ENCODE assay signal across 37 cellular contexts in the genomic region with DNA sequence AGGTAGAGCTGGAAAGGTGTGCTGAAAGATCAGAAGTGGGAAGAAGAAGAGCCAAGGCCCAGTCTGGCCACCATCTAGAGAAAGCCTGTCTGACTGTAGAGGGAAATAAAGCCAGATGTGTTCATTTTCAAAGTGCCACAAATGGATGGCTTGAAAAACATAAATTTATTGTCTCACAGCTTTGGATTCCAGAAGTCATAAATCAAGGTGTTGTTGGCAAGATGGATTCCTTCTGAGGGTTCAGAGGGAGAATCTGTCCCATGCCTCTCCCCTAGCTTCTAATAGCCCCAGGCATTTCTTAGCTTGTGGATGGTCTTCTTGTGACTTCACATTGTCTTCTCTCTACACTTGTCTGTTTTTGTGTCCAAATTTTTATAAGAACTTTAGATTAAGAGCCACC. TPM values are rescaled to one million over a fixed set of nuclear protein-coding genes. Genes with fewer than 3 reads are reported as not detected.
"Had no signal": no experiment of that assay in that cellular context is flagged by ENCODE, and none has a peak within 500 bp of the region (broad histone marks: within the 10 kb centered on the region; RNA-seq: fewer than 3 reads in every experiment).

No MANE protein-coding gene starts in this region.

- H3K36me3 ChIP-seq: adrenal gland, brain microvascular endothelial cell, breast epithelium had no signal

- H3K4me1 ChIP-seq: adrenal gland, breast epithelium had no signal

- H3K9me3 Mint-ChIP-seq: activated B cell treated with CpG ODN at 0.5 μM for 24 hours; activated CD4-positive, alpha-beta memory T cell treated with anti-CD3 and anti-CD28 coated beads for 36 hours; activated CD4-positive, alpha-beta T cell treated with anti-CD3 and anti-CD28 coated beads, Interleukin-2, amount 10 ng/mL, durations not matched to agents 24 days and 14 days; activated CD8-positive, alpha-beta T cell treated with anti-CD3 and anti-CD28 coated beads for 36 hours; activated naive CD4-positive, alpha-beta T cell treated with anti-CD3 and anti-CD28 coated beads for 36 hours; activated naive CD4-positive, alpha-beta T cell treated with anti-CD3 and anti-CD28 coated beads, Interleukin-2, amount 50 U/mL, for 72 hours; activated naive CD8-positive, alpha-beta T cell treated with anti-CD3 and anti-CD28 coated beads for 36 hours; activated T-helper 2 cell treated with anti-CD3 and anti-CD28 coated beads, Interferon-gamma antibody, Interleukin-2, Interleukin-4, amounts not matched to agents 10 μg/mL and 5 μg/mL and 100 μg/mL, durations not matched to agents 14 hours and 24 hours and 36 hours; T-helper 1 cell treated with Interleukin-12 subunit alpha and Interleukin-12 subunit beta and Interleukin-4 antibody, amounts not matched to agents 30 μg/mL and 1 μg/mL, for 36 hours; T-helper 2 cell treated with Interferon-gamma antibody and Interleukin-4, amounts not matched to agents 5 μg/mL and 100 μg/mL, for 36 hours had no signal

- FAIRE-seq: astrocyte, TTC549 had no signal

- H3K4me1 Mint-ChIP-seq: activated naive CD8-positive, alpha-beta T cell treated with anti-CD3 and anti-CD28 coated beads for 36 hours had no signal

- H3K4me3 Mint-ChIP-seq: activated B cell treated with CpG ODN at 0.5 μM for 24 hours; activated CD4-positive, alpha-beta memory T cell treated with anti-CD3 and anti-CD28 coated beads for 36 hours; activated CD4-positive, alpha-beta T cell treated with anti-CD3 and anti-CD28 coated beads, Interleukin-2, amount 10 ng/mL, durations not matched to agents 24 days and 14 days; activated CD8-positive, alpha-beta T cell treated with anti-CD3 and anti-CD28 coated beads for 36 hours; activated naive CD4-positive, alpha-beta T cell treated with anti-CD3 and anti-CD28 coated beads for 36 hours; activated naive CD8-positive, alpha-beta T cell treated with anti-CD3 and anti-CD28 coated beads for 36 hours; T-helper 1 cell treated with Interleukin-12 subunit alpha and Interleukin-12 subunit beta and Interleukin-4 antibody, amounts not matched to agents 30 μg/mL and 1 μg/mL, for 36 hours; T-helper 2 cell treated with Interferon-gamma antibody and Interleukin-4, amounts not matched to agents 5 μg/mL and 100 μg/mL, for 36 hours had no signal

- H3K4me3 ChIP-seq: adrenal gland, body of pancreas, breast epithelium had no signal

- H3K36me3 Mint-ChIP-seq: activated CD4-positive, alpha-beta memory T cell treated with anti-CD3 and anti-CD28 coated beads for 36 hours; activated naive CD8-positive, alpha-beta T cell treated with anti-CD3 and anti-CD28 coated beads for 36 hours had no signal

- H3K9me3 ChIP-seq: adrenal gland, body of pancreas, breast epithelium had no signal

- ATAC-seq: activated CD8-positive, alpha-beta T cell treated with anti-CD3 and anti-CD28 coated beads for 36 hours; activated naive CD4-positive, alpha-beta T cell treated with anti-CD3 and anti-CD28 coated beads, Interleukin-2, amount 50 U/mL, for 72 hours; body of pancreas had no signal

- DNase-seq: activated B cell treated with CpG ODN at 0.5 μM for 24 hours; activated CD4-positive, alpha-beta memory T cell treated with anti-CD3 and anti-CD28 coated beads for 36 hours; activated CD4-positive, alpha-beta T cell treated with anti-CD3 and anti-CD28 coated beads for 4 hours; activated CD4-positive, alpha-beta T cell treated with anti-CD3 and anti-CD28 coated beads, Interleukin-2, amount 10 ng/mL, durations not matched to agents 24 days and 14 days; activated CD4-positive, alpha-beta T cell treated with anti-CD3 and anti-CD28 coated beads, Interleukin-2, amount 50 U/mL, for 1 hour; activated CD4-positive, alpha-beta T cell treated with anti-CD3 and anti-CD28 coated beads, Interleukin-2, amount 50 U/mL, for 4 hours; activated CD4-positive, CD25-positive, alpha-beta regulatory T cell treated with anti-CD3 and anti-CD28 coated beads, Interleukin-2, amount 50 U/mL, for 72 hours; activated CD8-positive, alpha-beta memory T cell treated with anti-CD3 and anti-CD28 coated beads, Interleukin-2, amount 50 U/mL, for 4 hours; activated CD8-positive, alpha-beta T cell treated with anti-CD3 and anti-CD28 coated beads for 36 hours; activated effector memory CD4-positive, alpha-beta T cell treated with Interleukin-2 at 50 U/mL for 16 hours; activated gamma-delta T cell; activated naive CD4-positive, alpha-beta T cell; activated naive CD4-positive, alpha-beta T cell treated with anti-CD3 and anti-CD28 coated beads for 36 hours; activated naive CD4-positive, alpha-beta T cell treated with anti-CD3 and anti-CD28 coated beads, Interleukin-2, amount 50 U/mL, for 16 hours; activated naive CD8-positive, alpha-beta T cell treated with anti-CD3 and anti-CD28 coated beads for 36 hours; activated T-cell treated with anti-CD3 and anti-CD28 coated beads for 4 hours; activated T-cell treated with anti-CD3 and anti-CD28 coated beads, Interleukin-2, amount 50 U/mL, for 1 hour; activated T-cell treated with anti-CD3 and anti-CD28 coated beads, Interleukin-2, amount 50 U/mL, for 48 hours; adrenal gland; amniotic stem cell; aorta; body of pancreas; brain microvascular endothelial cell; central memory CD4-positive, alpha-beta T cell; T-helper 1 cell; T-helper 2 cell; T-helper 9 cell had no signal

- H3K27me3 ChIP-seq: adrenal gland, body of pancreas, brain microvascular endothelial cell, breast epithelium had no signal

- H3K27ac ChIP-seq: adrenal gland, body of pancreas, brain microvascular endothelial cell, breast epithelium, VCaP had no signal

- H3K27ac Mint-ChIP-seq: activated B cell treated with CpG ODN at 0.5 μM for 24 hours; activated CD4-positive, alpha-beta memory T cell treated with anti-CD3 and anti-CD28 coated beads for 36 hours; activated CD4-positive, alpha-beta T cell treated with anti-CD3 and anti-CD28 coated beads, Interleukin-2, amount 10 ng/mL, durations not matched to agents 24 days and 14 days; activated CD8-positive, alpha-beta T cell treated with anti-CD3 and anti-CD28 coated beads for 36 hours; activated naive CD4-positive, alpha-beta T cell treated with anti-CD3 and anti-CD28 coated beads for 36 hours; activated naive CD4-positive, alpha-beta T cell treated with anti-CD3 and anti-CD28 coated beads, Interleukin-2, amount 50 U/mL, for 72 hours; activated naive CD8-positive, alpha-beta T cell treated with anti-CD3 and anti-CD28 coated beads for 36 hours; activated T-helper 2 cell treated with anti-CD3 and anti-CD28 coated beads, Interferon-gamma antibody, Interleukin-2, Interleukin-4, amounts not matched to agents 10 μg/mL and 5 μg/mL and 100 μg/mL, durations not matched to agents 14 hours and 24 hours and 36 hours; T-helper 1 cell treated with Interleukin-12 subunit alpha and Interleukin-12 subunit beta and Interleukin-4 antibody, amounts not matched to agents 30 μg/mL and 1 μg/mL, for 36 hours; T-helper 2 cell treated with Interferon-gamma antibody and Interleukin-4, amounts not matched to agents 5 μg/mL and 100 μg/mL, for 36 hours had no signal

RNA-seq across cellular contexts. Expression of gene GRXCR2, which starts 31.5 kb away (rescaled TPM):
- total RNA-seq: activated B cell treated with CpG ODN at 0.5 μM for 24 hours; activated CD4-positive, alpha-beta memory T cell treated with anti-CD3 and anti-CD28 coated beads for 36 hours; activated CD4-positive, alpha-beta T cell treated with anti-CD3 and anti-CD28 coated beads, Interleukin-2, amount 10 ng/mL, durations not matched to agents 24 days and 14 days; activated CD8-positive, alpha-beta memory T cell treated with anti-CD3 and anti-CD28 coated beads for 36 hours; activated CD8-positive, alpha-beta T cell treated with anti-CD3 and anti-CD28 coated beads for 36 hours; activated naive CD4-positive, alpha-beta T cell treated with anti-CD3 and anti-CD28 coated beads for 36 hours; activated naive CD4-positive, alpha-beta T cell treated with anti-CD3 and anti-CD28 coated beads, Interleukin-2, amount 50 U/mL, for 72 hours; activated naive CD8-positive, alpha-beta T cell treated with anti-CD3 and anti-CD28 coated beads for 36 hours; activated T-helper 2 cell treated with anti-CD3 and anti-CD28 coated beads, Interferon-gamma antibody, Interleukin-2, Interleukin-4, amounts not matched to agents 10 μg/mL and 5 μg/mL and 100 μg/mL, durations not matched to agents 14 hours and 24 hours and 36 hours; adrenal gland; aorta; astrocyte; body of pancreas; cerebellum had no signal
- polyA plus RNA-seq: adrenal gland, aorta had no signal
